ENCODE assay signal across 14 cellular contexts in the genomic region with DNA sequence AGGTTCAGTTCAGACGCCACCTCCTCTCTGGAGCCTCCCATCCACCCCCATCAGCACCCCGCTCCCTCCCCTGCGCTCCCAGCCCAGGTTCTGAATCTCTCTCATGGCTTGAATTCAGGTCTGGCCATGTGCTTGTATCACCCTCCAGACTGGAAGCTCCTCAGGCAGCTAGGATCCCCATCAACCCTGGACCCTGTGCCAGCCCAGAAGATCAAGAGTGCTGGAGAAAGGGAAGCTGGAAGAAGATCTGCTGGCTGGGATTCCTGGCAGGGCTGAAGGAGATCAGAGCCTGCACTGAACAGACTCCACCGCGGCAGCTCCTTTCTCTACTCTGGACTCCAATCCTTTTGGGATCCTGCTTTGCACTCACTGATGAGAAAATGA. TPM values are rescaled to one million over a fixed set of nuclear protein-coding genes. Genes with fewer than 3 reads are reported as not detected.
DNase-seq lines count a peak whose midpoint lies in the region; ATAC-seq and TF ChIP-seq lines count a peak whose summit lies in the region.
"Had no signal": no experiment of that assay in that cellular context is flagged by ENCODE, and none has a peak within 500 bp of the region (broad histone marks: within the 10 kb centered on the region; RNA-seq: fewer than 3 reads in every experiment).

No MANE protein-coding gene starts in this region.

- no peak overlapping the region for H3K27ac Mint-ChIP-seq in activated T-helper 1 cell treated with anti-CD3 and anti-CD28 coated beads, Interleukin-12 subunit alpha, Interleukin-12 subunit beta, Interleukin-2, Interleukin-4 antibody, amounts not matched to agents 30 ng/mL and 10 ng/mL and 1 ng/mL, durations not matched to agents 14 hours and 24 hours and 36 hours
- H3K27ac Mint-ChIP-seq: stimulated activated naive CD8-positive, alpha-beta T cell treated with anti-CD3 and anti-CD28 coated beads, Interleukin-15, Interleukin-2, amounts not matched to agents 100 ng/mL and 50 ng/mL, for 24 hours had no signal

- H3K4me1 ChIP-seq in adipocyte (ENCODE audit: control insufficient read depth, insufficient read depth, low read length) (peaks cover 34% of the 10 kb centered on the region), thyroid gland (peaks cover 18 to 40% of the 10 kb centered on the region in 2 donors)
- H3K4me1 ChIP-seq: right lobe of liver had no signal

- no peaks in the 10 kb centered on the region for H3K9me3 Mint-ChIP-seq in activated T-helper 1 cell treated with anti-CD3 and anti-CD28 coated beads, Interleukin-12 subunit alpha, Interleukin-12 subunit beta, Interleukin-2, Interleukin-4 antibody, amounts not matched to agents 30 ng/mL and 10 ng/mL and 1 ng/mL, durations not matched to agents 14 hours and 24 hours and 36 hours
- H3K9me3 Mint-ChIP-seq: central memory CD8-positive, alpha-beta T cell had no signal

- in situ Hi-C loops in GM13976 (cut with MboI; ENCODE audit: low sequenced_read_pairs, unreplicated experiment) = loop anchor here (10.0 kb wide), 1 partner anchor 50 kb away; the partner anchor contains the start of gene HCRTR1

- H3K27ac ChIP-seq in thyroid gland = peak overlapping the region; percentile 10 to 46 (median 14)
- H3K27ac ChIP-seq: right lobe of liver had no signal

- peak overlapping the region; percentile 34 for H3K9ac ChIP-seq in adipocyte (ENCODE audit: low read length)

- 62 to 76% methylated on average over 5 of the region's 5 CpGs for WGBS in thyroid gland, 2 donors

- H3K36me3 ChIP-seq in adipocyte (ENCODE audit: control insufficient read depth, insufficient read depth, low read length, severe bottlenecking) (no peaks in the 10 kb centered on the region), thyroid gland (no peaks in the 10 kb centered on the region)
- H3K36me3 ChIP-seq: right lobe of liver had no signal

- H3K27me3 ChIP-seq in adipocyte (replicated peaks; ENCODE audit: control insufficient read depth, insufficient read depth, low read length) (no peaks in the 10 kb centered on the region), thyroid gland (no peaks in the 10 kb centered on the region)
- H3K27me3 ChIP-seq: right lobe of liver had no signal

- peak; percentile 7 for DNase-seq in GM13976 (ENCODE audit: low spot score)
- no peak for DNase-seq in adipocyte (ENCODE audit: low read depth)
- peak; percentile 32 for DNase-seq in islet precursor cell
- DNase-seq in thyroid gland = no peak
- no peak for DNase-seq in kidney tubule cell (ENCODE audit: low spot score)
- DNase-seq in activated T-helper 1 cell treated with anti-CD3 and anti-CD28 coated beads, Interleukin-12 subunit alpha, Interleukin-12 subunit beta, Interleukin-2, Interleukin-4 antibody, amounts not matched to agents 30 ng/mL and 10 ng/mL and 1 ng/mL, durations not matched to agents 14 hours and 24 hours and 36 hours (ENCODE audit: low spot score) = no peak
- DNase-seq in activated CD8-positive, alpha-beta memory T cell treated with anti-CD3 and anti-CD28 coated beads, Interleukin-2, amount 50 U/mL, for 4 hours = no peak
- DNase-seq: activated gamma-delta T cell, right lobe of liver had no signal

- intact Hi-C loops in thyroid gland (cut with DNase I) = loop anchor here (2.0 to 10.0 kb wide), 3 partner anchors 30 to 400 kb away; no protein-coding TSS in a partner anchor
- intact Hi-C loops in activated T-helper 1 cell treated with anti-CD3 and anti-CD28 coated beads, Interleukin-12 subunit alpha, Interleukin-12 subunit beta, Interleukin-2, Interleukin-4 antibody, amounts not matched to agents 30 ng/mL and 10 ng/mL and 1 ng/mL, durations not matched to agents 14 hours and 24 hours and 36 hours (cut with micrococcal nuclease) = loop anchor here (1.0 to 10.0 kb wide), 5 partner anchors 30 to 225 kb away; partner anchors contain the start of gene COL16A1

- peaks cover 4% of the 10 kb centered on the region for H3K9me3 ChIP-seq in adipocyte (ENCODE audit: control insufficient read depth, low read length)
- H3K9me3 ChIP-seq in thyroid gland = no peaks in the 10 kb centered on the region
- H3K9me3 ChIP-seq: right lobe of liver had no signal

- H3K4me1 Mint-ChIP-seq in activated T-helper 1 cell treated with anti-CD3 and anti-CD28 coated beads, Interleukin-12 subunit alpha, Interleukin-12 subunit beta, Interleukin-2, Interleukin-4 antibody, amounts not matched to agents 30 ng/mL and 10 ng/mL and 1 ng/mL, durations not matched to agents 14 hours and 24 hours and 36 hours (ENCODE audit: low read depth) = no peaks in the 10 kb centered on the region
- H3K4me1 Mint-ChIP-seq: central memory CD8-positive, alpha-beta T cell had no signal

- no peak overlapping the region for H3K4me3 Mint-ChIP-seq in activated T-helper 1 cell treated with anti-CD3 and anti-CD28 coated beads, Interleukin-12 subunit alpha, Interleukin-12 subunit beta, Interleukin-2, Interleukin-4 antibody, amounts not matched to agents 30 ng/mL and 10 ng/mL and 1 ng/mL, durations not matched to agents 14 hours and 24 hours and 36 hours
- H3K4me3 Mint-ChIP-seq: central memory CD8-positive, alpha-beta T cell; stimulated activated naive CD8-positive, alpha-beta T cell treated with anti-CD3 and anti-CD28 coated beads, Interleukin-15, Interleukin-2, amounts not matched to agents 100 ng/mL and 50 ng/mL, for 24 hours had no signal

- TF ChIP-seq POLR2A in thyroid gland (IDR thresholded peaks at IDR 0.05) = no peak

- TF ChIP-seq CTCF in GM13976 (IDR thresholded peaks at IDR 0.05; ENCODE audit: borderline replicate concordance, control extremely low read depth, extremely low read depth, insufficient read depth, missing control alignments) (no peak), thyroid gland (IDR thresholded peaks at IDR 0.05) (no peak)

- no peak for ATAC-seq in GM21528 (IDR thresholded peaks at IDR 0.05; ENCODE audit: low FRiP score, unreplicated experiment)

- H3K4me3 ChIP-seq in adipocyte (ENCODE audit: low read length) = no peak overlapping the region
- no peak overlapping the region for H3K4me3 ChIP-seq in thyroid gland (replicated peaks in 1 of 3)
- H3K4me3 ChIP-seq: right lobe of liver had no signal

- H3K27me3 Mint-ChIP-seq in activated T-helper 1 cell treated with anti-CD3 and anti-CD28 coated beads, Interleukin-12 subunit alpha, Interleukin-12 subunit beta, Interleukin-2, Interleukin-4 antibody, amounts not matched to agents 30 ng/mL and 10 ng/mL and 1 ng/mL, durations not matched to agents 14 hours and 24 hours and 36 hours (ENCODE audit: insufficient read depth) = peaks cover 15% of the 10 kb centered on the region

- no peaks in the 10 kb centered on the region for H3K36me3 Mint-ChIP-seq in activated T-helper 1 cell treated with anti-CD3 and anti-CD28 coated beads, Interleukin-12 subunit alpha, Interleukin-12 subunit beta, Interleukin-2, Interleukin-4 antibody, amounts not matched to agents 30 ng/mL and 10 ng/mL and 1 ng/mL, durations not matched to agents 14 hours and 24 hours and 36 hours (ENCODE audit: low read depth)

RNA-seq across cellular contexts. Expression of gene TINAGL1, which starts 11.7 kb away (rescaled TPM):
- 100 to 1,000 TPM; 157 to 391 (median 227) TPM for total RNA-seq in thyroid gland
- total RNA-seq in activated T-helper 1 cell treated with anti-CD3 and anti-CD28 coated beads, Interleukin-12 subunit alpha, Interleukin-12 subunit beta, Interleukin-2, Interleukin-4 antibody, amounts not matched to agents 30 ng/mL and 10 ng/mL and 1 ng/mL, durations not matched to agents 14 hours and 24 hours and 36 hours = not detected in 2 replicates

RNA-seq across cellular contexts. Expression of gene HCRTR1, which starts 52.9 kb away (rescaled TPM):
- 1 to 10 TPM in 2 of 4 donors, under 1 TPM in 2; 0.40 to 5.6 (median 1.3) TPM for total RNA-seq in thyroid gland
- total RNA-seq in activated T-helper 1 cell treated with anti-CD3 and anti-CD28 coated beads, Interleukin-12 subunit alpha, Interleukin-12 subunit beta, Interleukin-2, Interleukin-4 antibody, amounts not matched to agents 30 ng/mL and 10 ng/mL and 1 ng/mL, durations not matched to agents 14 hours and 24 hours and 36 hours = not detected in 2 replicates
- total RNA-seq: HT-29, mucosa of gallbladder, right lobe of liver had no signal

Comparison
In these comparisons a context has a peak if more than half of its experiments do, and no peak if none do; other contexts are left out.
1. DNase-seq: peak in GM13976 (single experiment) and islet precursor cell (single experiment); none in adipocyte (single experiment), thyroid gland (0 of 2), kidney tubule cell (single experiment), activated T-helper 1 cell treated with anti-CD3 and anti-CD28 coated beads, Interleukin-12 subunit alpha, Interleukin-12 subunit beta, Interleukin-2, Interleukin-4 antibody, amounts not matched to agents 30 ng/mL and 10 ng/mL and 1 ng/mL, durations not matched to agents 14 hours and 24 hours and 36 hours (single experiment) and activated CD8-positive, alpha-beta memory T cell treated with anti-CD3 and anti-CD28 coated beads, Interleukin-2, amount 50 U/mL, for 4 hours (single experiment).
2. RNA of gene TINAGL1, which starts 11.7 kb away (total RNA-seq): 157 to 391 TPM in thyroid gland; not detected in activated T-helper 1 cell treated with anti-CD3 and anti-CD28 coated beads, Interleukin-12 subunit alpha, Interleukin-12 subunit beta, Interleukin-2, Interleukin-4 antibody, amounts not matched to agents 30 ng/mL and 10 ng/mL and 1 ng/mL, durations not matched to agents 14 hours and 24 hours and 36 hours; every median in the first group is over 100 times any median in the second.